15 cellular contexts compared by ENCODE assay signal in the genomic region with DNA sequence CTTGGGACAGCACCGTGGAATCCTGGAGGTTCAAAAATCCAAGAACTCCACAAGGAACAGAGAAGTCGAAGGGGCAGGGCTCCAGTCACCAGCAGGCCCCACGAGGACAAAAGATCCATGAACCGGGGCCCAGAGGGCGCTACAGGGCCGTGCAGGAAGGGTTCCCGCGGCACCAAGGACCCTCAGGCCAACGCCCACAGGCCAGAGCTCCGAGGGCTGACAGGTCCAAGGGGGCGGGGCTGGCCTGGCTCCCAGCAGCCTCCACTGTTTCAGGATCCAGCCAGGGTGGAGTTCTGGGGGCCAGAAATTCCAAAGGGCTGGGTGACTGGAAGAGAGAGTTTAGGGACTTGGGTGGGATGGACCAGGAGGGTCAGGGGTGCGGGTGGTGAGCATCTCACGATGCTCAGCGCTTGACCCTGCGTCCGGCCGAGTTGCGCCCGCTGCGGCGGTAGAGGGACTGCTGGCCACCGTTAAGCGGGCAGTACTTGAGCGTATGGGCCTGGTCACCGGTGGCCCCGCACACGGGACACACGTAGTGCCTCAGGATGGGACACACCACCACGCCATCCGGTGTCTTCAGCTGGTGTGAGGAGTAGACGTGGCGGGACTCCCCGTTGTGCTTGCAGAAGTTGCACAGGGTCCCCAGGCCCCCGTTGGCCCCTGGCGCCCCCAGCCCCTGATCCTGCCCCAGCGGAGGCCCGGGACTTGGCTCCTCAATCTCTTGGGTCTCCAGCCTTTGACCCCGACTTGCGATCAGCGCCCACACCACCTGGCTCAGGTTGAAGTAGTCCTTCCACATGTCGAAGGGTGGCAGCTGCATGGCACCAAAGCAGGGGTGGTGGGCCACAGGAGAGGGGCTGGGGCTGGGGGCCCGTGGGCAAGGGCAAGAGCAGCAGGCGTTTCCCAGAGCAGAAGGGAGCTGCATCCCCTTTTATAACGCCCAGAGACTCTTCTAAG. TPM values are rescaled to one million over a fixed set of nuclear protein-coding genes. Genes with fewer than 3 reads are reported as not detected.
DNase-seq lines count a peak whose midpoint lies in the region; ATAC-seq and TF ChIP-seq lines count a peak whose summit lies in the region.
"Had no signal": no experiment of that assay in that cellular context is flagged by ENCODE, and none has a peak within 500 bp of the region (broad histone marks: within the 10 kb centered on the region; RNA-seq: fewer than 3 reads in every experiment).

A gene (minus strand): TSS at position 905 of the 957 bp plus-strand sequence. CDS start 85 bp downstream, at position 820.

- H3K27ac Mint-ChIP-seq in T-helper 2 cell treated with Interferon-gamma antibody and Interleukin-4, amounts not matched to agents 5 μg/mL and 100 μg/mL, for 36 hours = no peak within 1 kb of the TSS

- no peak for DNase-seq in AG09309 (ENCODE audit: low read depth)
- peak; percentile 23 for DNase-seq in GM12865 (ENCODE audit: low read depth)
- no peak for DNase-seq in SK-N-SH
- no peak for DNase-seq in left ventricle myocardium inferior
- DNase-seq in mammary epithelial cell = no peak
- no peak for DNase-seq in posterior vena cava (ENCODE audit: low spot score)
- DNase-seq in T-helper 2 cell treated with Interferon-gamma antibody and Interleukin-4, amounts not matched to agents 5 μg/mL and 100 μg/mL, for 36 hours (ENCODE audit: low spot score) = no peak
- DNase-seq: adrenal gland, DMS79 had no signal

- H3K9me2 ChIP-seq in SK-N-SH = no peaks in the 10 kb centered on the region

- H2AFZ ChIP-seq in SK-N-SH (ENCODE audit: low read depth) (no peak within 1 kb of the TSS), mammary epithelial cell (ENCODE audit: low read depth, low read length) (no peak within 1 kb of the TSS)

- in situ Hi-C loops in mammary epithelial cell (cut with MboI; ENCODE audit: low sequenced_read_pairs in 2 of 2) = no loop called here

- H3K36me3 Mint-ChIP-seq in T-helper 2 cell treated with Interferon-gamma antibody and Interleukin-4, amounts not matched to agents 5 μg/mL and 100 μg/mL, for 36 hours (ENCODE audit: low read depth) = no peaks in the 10 kb centered on the region

- H3K4me2 ChIP-seq in SK-N-SH (no peak within 1 kb of the TSS), mammary epithelial cell (ENCODE audit: insufficient read depth, low read depth, low read length) (no peak within 1 kb of the TSS)

- intact Hi-C loops in left ventricle myocardium inferior (cut with micrococcal nuclease) = loop anchor here (10.0 kb wide), 1 partner anchor 91 kb away; no protein-coding TSS in a partner anchor
- intact Hi-C loops in mammary epithelial cell (cut with micrococcal nuclease) = no loop called here
- intact Hi-C loops in posterior vena cava (cut with DNase I) = no loop called here

- POLR2A ChIA-PET in SK-N-SH (lab: Yijun Ruan, JAX) = no interaction called here

- H3K36me3 ChIP-seq in SK-N-SH (replicated peaks in 1 of 2; ENCODE audit: control insufficient read depth in 1 of 2, insufficient read depth in 2 of 2, low read length in 1 of 2) (no peaks in the 10 kb centered on the region), left ventricle myocardium inferior (no peaks in the 10 kb centered on the region), mammary epithelial cell (ENCODE audit: insufficient read depth, low read length) (no peaks in the 10 kb centered on the region)
- H3K36me3 ChIP-seq: adrenal gland, esophagus muscularis mucosa had no signal

- H3K9me3 ChIP-seq in SK-N-SH (no peaks in the 10 kb centered on the region), left ventricle myocardium inferior (replicated peaks) (no peaks in the 10 kb centered on the region), mammary epithelial cell (replicated peaks; ENCODE audit: insufficient read depth, low read length) (no peaks in the 10 kb centered on the region)
- H3K9me3 ChIP-seq: adrenal gland, esophagus muscularis mucosa had no signal

- TF ChIP-seq CTCF in AG09309 (IDR thresholded peaks at IDR 0.05; ENCODE audit: control insufficient read depth, insufficient read depth, low read depth, low read length, missing control alignments) = peak; percentile 2
- TF ChIP-seq CTCF in GM12865 (IDR thresholded peaks at IDR 0.05; ENCODE audit: insufficient read depth, low read depth, low read length, missing control alignments) = no peak
- peak; percentile 29 for TF ChIP-seq CTCF in SK-N-SH (IDR thresholded peaks at IDR 0.05)
- TF ChIP-seq CTCF in left ventricle myocardium inferior (IDR thresholded peaks at IDR 0.05; ENCODE audit: borderline replicate concordance) = peak; percentile 33
- peak in 1 of 2 donors; percentile 12 for TF ChIP-seq CTCF in mammary epithelial cell (conservative IDR thresholded peaks at IDR 0.05 in 1 of 2, IDR thresholded peaks at IDR 0.05 in 1 of 2; ENCODE audit: extremely low read depth in 1 of 2, insufficient read depth in 1 of 2, low read depth in 1 of 2, low read length in 2 of 2)

- H3K79me2 ChIP-seq in SK-N-SH (ENCODE audit: insufficient read depth) = no peaks in the 10 kb centered on the region
- no peaks in the 10 kb centered on the region for H3K79me2 ChIP-seq in mammary epithelial cell (ENCODE audit: insufficient read depth, low read length)

- H3K27ac ChIP-seq in SK-N-SH (ENCODE audit: low read depth in 2 of 2, low read length in 1 of 2) (no peak within 1 kb of the TSS), left ventricle myocardium inferior (replicated peaks) (no peak within 1 kb of the TSS), mammary epithelial cell (ENCODE audit: insufficient read depth, low read depth, low read length) (no peak within 1 kb of the TSS)
- H3K27ac ChIP-seq: adrenal gland, esophagus muscularis mucosa, skin epidermis had no signal

- no peak for TF ChIP-seq EP300 in SK-N-SH (IDR thresholded peaks at IDR 0.05; ENCODE audit: borderline replicate concordance in 1 of 2, low read depth in 1 of 2, low read length in 1 of 2)

- H3K4me1 ChIP-seq in SK-N-SH (ENCODE audit: control insufficient read depth in 1 of 2, insufficient read depth in 2 of 2, low read depth in 1 of 2, low read length in 1 of 2) (no peaks in the 10 kb centered on the region), left ventricle myocardium inferior (no peaks in the 10 kb centered on the region), mammary epithelial cell (ENCODE audit: insufficient read depth, low read length) (no peaks in the 10 kb centered on the region)
- H3K4me1 ChIP-seq: adrenal gland, esophagus muscularis mucosa had no signal

- H3K9ac ChIP-seq in SK-N-SH = no peak within 1 kb of the TSS
- no peak within 1 kb of the TSS for H3K9ac ChIP-seq in mammary epithelial cell (ENCODE audit: insufficient read depth, low read length)

- 59% methylated on average over 36 of the region's 44 CpGs for WGBS in SK-N-SH (ENCODE audit: low lambda C conversion rate)
- 46% methylated on average over 15 of the region's 44 CpGs for WGBS in mammary epithelial cell (ENCODE audit: low coverage, missing lambda C conversion rate)

- CTCF ChIA-PET in SK-N-SH (lab: Yijun Ruan, JAX) = interaction anchor here (1.1 kb wide), 1 partner anchor 11 kb away, joined by 3 read pairs; no protein-coding TSS in a partner anchor
- CTCF ChIA-PET in mammary epithelial cell (lab: Charles Lee; ENCODE audit: low non-redundant PET) = no interaction called here

- H3F3A ChIP-seq in SK-N-SH (replicated peaks; ENCODE audit: insufficient read depth) = peaks cover 4% of the 10 kb centered on the region

- no peaks in the 10 kb centered on the region for H4K20me1 ChIP-seq in SK-N-SH (ENCODE audit: insufficient read depth)
- H4K20me1 ChIP-seq in mammary epithelial cell (ENCODE audit: insufficient read depth, low read length) = no peaks in the 10 kb centered on the region

- no peak for ATAC-seq in HG03442 (IDR thresholded peaks at IDR 0.05; ENCODE audit: unreplicated experiment)
- ATAC-seq: activated CD4-positive, CD25-positive, alpha-beta regulatory T cell treated with anti-CD3 and anti-CD28 coated beads, Interleukin-2, amount 50 U/mL, for 24 hours had no signal

- no peaks in the 10 kb centered on the region for H3K27me3 Mint-ChIP-seq in T-helper 2 cell treated with Interferon-gamma antibody and Interleukin-4, amounts not matched to agents 5 μg/mL and 100 μg/mL, for 36 hours (ENCODE audit: low read depth)

- dilution Hi-C loops in mammary epithelial cell (cut with HindIII; ENCODE audit: low sequenced_read_pairs) = no loop called here

- peaks cover 21% of the 10 kb centered on the region for H3K4me1 Mint-ChIP-seq in T-helper 2 cell treated with Interferon-gamma antibody and Interleukin-4, amounts not matched to agents 5 μg/mL and 100 μg/mL, for 36 hours (ENCODE audit: low read depth)

- peak; percentile 24 for TF ChIP-seq RAD21 in SK-N-SH (IDR thresholded peaks at IDR 0.05; ENCODE audit: low read length)

- H3K4me3 ChIP-seq in AG09309 (ENCODE audit: control insufficient read depth, low read depth, low read length) (no peak within 1 kb of the TSS), GM12865 (ENCODE audit: low read depth, low read length) (no peak within 1 kb of the TSS), SK-N-SH (ENCODE audit: low read depth in 2 of 2, low read length in 1 of 2) (no peak within 1 kb of the TSS), left ventricle myocardium inferior (no peak within 1 kb of the TSS), mammary epithelial cell (replicated peaks in 1 of 3; ENCODE audit: insufficient read depth in 1 of 3, low read depth in 2 of 3, low read length in 3 of 3) (no peak within 1 kb of the TSS)
- H3K4me3 ChIP-seq: adrenal gland, esophagus muscularis mucosa, skin epidermis had no signal

- no peaks in the 10 kb centered on the region for H3K9me3 Mint-ChIP-seq in T-helper 2 cell treated with Interferon-gamma antibody and Interleukin-4, amounts not matched to agents 5 μg/mL and 100 μg/mL, for 36 hours

- H3K27me3 ChIP-seq in SK-N-SH (ENCODE audit: insufficient read depth) (no peaks in the 10 kb centered on the region), left ventricle myocardium inferior (ENCODE audit: low read depth) (peaks cover 77% of the 10 kb centered on the region), mammary epithelial cell (ENCODE audit: insufficient read depth, low read length) (no peaks in the 10 kb centered on the region)
- H3K27me3 ChIP-seq: adrenal gland had no signal

- no TSS peak for BruUV-seq in mammary epithelial cell (replicated peaks; lab: Mats Ljungman, UMichigan)

- H3K4me3 Mint-ChIP-seq in T-helper 2 cell treated with Interferon-gamma antibody and Interleukin-4, amounts not matched to agents 5 μg/mL and 100 μg/mL, for 36 hours = no peak within 1 kb of the TSS

TF ChIP-seq in SK-N-SH, 30 proteins besides CTCF, POLR2A, EP300 and RAD21 (continues in another document):
- TF ChIP-seq, protein P1, sequence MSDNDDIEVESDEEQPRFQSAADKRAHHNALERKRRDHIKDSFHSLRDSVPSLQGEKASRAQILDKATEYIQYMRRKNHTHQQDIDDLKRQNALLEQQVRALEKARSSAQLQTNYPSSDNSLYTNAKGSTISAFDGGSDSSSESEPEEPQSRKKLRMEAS (IDR thresholded peaks at IDR 0.05; ENCODE audit: low read depth) = no peak
- no peak for TF ChIP-seq ELF1 (IDR thresholded peaks at IDR 0.05)
- no peak for TF ChIP-seq FOSL2 (IDR thresholded peaks at IDR 0.05; ENCODE audit: borderline replicate concordance, low read depth)

RNA-seq across cellular contexts. Expression of the gene that starts here (rescaled TPM):
- not detected in 2 replicates for polyA plus RNA-seq in SK-N-SH (2012; rRNA removed)
- polyA plus RNA-seq in SK-N-SH (2012; cell fraction: cytosol; rRNA removed) = not detected in 2 replicates
- not detected in 2 replicates for polyA plus RNA-seq in SK-N-SH (2012; cell fraction: nucleus; rRNA removed)
- not detected for total RNA-seq in left ventricle myocardium inferior
- total RNA-seq in mammary epithelial cell = not detected
- not detected for polyA plus RNA-seq in mammary epithelial cell
- not detected for polyA minus RNA-seq in mammary epithelial cell
- total RNA-seq in posterior vena cava = not detected
- total RNA-seq: adrenal gland, esophagus muscularis mucosa, liver, RPMI7951 had no signal
- polyA plus RNA-seq: adrenal gland, liver had no signal
